8 cellular contexts compared by ENCODE assay signal in genomic region chr4:109303141-109303499, GRCh38. TPM values are rescaled to one million over a fixed set of nuclear protein-coding genes. Genes with fewer than 3 reads are reported as not detected.
DNase-seq lines count a peak whose midpoint lies in the region; ATAC-seq and TF ChIP-seq lines count a peak whose summit lies in the region.

No MANE protein-coding gene starts in this region.

- H3K4me3 ChIP-seq in fibroblast of pulmonary artery (replicated peaks; ENCODE audit: low read depth, low read length) (peak overlapping the region; percentile 49), ovary (peak overlapping the region; percentile 58)

- H3K4me1 ChIP-seq in ovary (ENCODE audit: insufficient read depth) = peaks cover 2% of the 10 kb centered on the region

- no peak overlapping the region for H3K27ac ChIP-seq in ovary
- no peak overlapping the region for H3K27ac ChIP-seq in RWPE1

- no peak for ATAC-seq in HG02885 (IDR thresholded peaks at IDR 0.05; ENCODE audit: poor library complexity, unreplicated experiment)

- 0 to 1% (median 0%) methylated on average over 10 of the region's 10 CpGs for WGBS in ovary, 3 donors

- DNase-seq in EH (ENCODE audit: low read depth) = peak; percentile 46
- DNase-seq in RPMI7951 (ENCODE audit: low read depth) = peak; percentile 42
- peak; percentile 20 for DNase-seq in fibroblast of pulmonary artery (ENCODE audit: low read depth)
- peak in 4 of 5 donors; percentile 14 to 29 (median 20) for DNase-seq in ovary
- no peak for DNase-seq in cortex of kidney (lab: John Stamatoyannopoulos, UW)
- DNase-seq in RWPE1 (ENCODE audit: low spot score) = no peak
- DNase-seq in NCI-H2081 treated with DMSO at 0.1 percent for 48 hours (lab: John Stamatoyannopoulos, UW) = no peak

- POLR2A ChIA-PET in RWPE1 (lab: Yijun Ruan, JAX; ENCODE audit: low non-redundant PET) = no interaction called here

- H3K27me3 ChIP-seq in ovary = no peaks in the 10 kb centered on the region

- no peak for TF ChIP-seq CTCF in fibroblast of pulmonary artery (IDR thresholded peaks at IDR 0.05; ENCODE audit: low read length, missing control alignments)
- no peak for TF ChIP-seq CTCF in ovary (IDR thresholded peaks at IDR 0.05)
- no peak for TF ChIP-seq CTCF in RWPE1 (conservative IDR thresholded peaks at IDR 0.05; ENCODE audit: low read depth)

- H3K9me3 ChIP-seq in ovary = no peaks in the 10 kb centered on the region

- CTCF ChIA-PET in RWPE1 (lab: Yijun Ruan, JAX) = interaction anchor here (0.6 to 0.7 kb wide), 3 partner anchors 47 to 1282 kb away, joined by 4 to 5 read pairs (median 4); no protein-coding TSS in a partner anchor

- TF ChIP-seq EP300 in ovary (IDR thresholded peaks at IDR 0.05) = no peak

- intact Hi-C loops in ovary (cut with DNase I) = no loop called here

- TF ChIP-seq POLR2A in ovary (IDR thresholded peaks at IDR 0.05) = no peak

- H3K36me3 ChIP-seq in ovary = no peaks in the 10 kb centered on the region

RNA-seq across cellular contexts. Expression of gene COL25A1, which starts 0.7 kb away (rescaled TPM):
- total RNA-seq in RPMI7951 (2014; rRNA removed; shearing (Covaris generic)) = not detected in 2 replicates
- 1 to 10 TPM in 1 of 7 donors, under 1 TPM in 6; 0.25 to 3.2 (median 0.77) TPM for total RNA-seq in ovary
- 1 to 10 TPM in 1 of 2 donors, under 1 TPM in 1; 0.56 to 1.4 TPM for polyA plus RNA-seq in ovary

Comparison
In these comparisons a context has a peak if more than half of its experiments do, and no peak if none do; other contexts are left out.
1. DNase-seq: peak in EH (single experiment), RPMI7951 (single experiment), fibroblast of pulmonary artery (single experiment) and ovary (4 of 5); none in cortex of kidney (single experiment), RWPE1 (single experiment) and NCI-H2081 treated with DMSO at 0.1 percent for 48 hours (single experiment).